In genomic region chr10:31961264-31961663, GRCh38 we compare ENCODE assay signal across 12 cellular contexts. TPM values are rescaled to one million over a fixed set of nuclear protein-coding genes. Genes with fewer than 3 reads are reported as not detected.
A peak's percentile ranks its signal among the peaks of the same experiment; 100 is the strongest.
DNase-seq lines count a peak whose midpoint lies in the region; ATAC-seq and TF ChIP-seq lines count a peak whose summit lies in the region.
"Had no signal": no experiment of that assay in that cellular context is flagged by ENCODE, and none has a peak within 500 bp of the region (broad histone marks: within the 10 kb centered on the region; RNA-seq: fewer than 3 reads in every experiment).

No MANE protein-coding gene starts in this region.

- no peaks in the 10 kb centered on the region for H3K27me3 Mint-ChIP-seq in stimulated activated naive CD8-positive, alpha-beta T cell treated with anti-CD3 and anti-CD28 coated beads, Interleukin-15, Interleukin-2, amounts not matched to agents 100 ng/mL and 50 ng/mL, for 24 hours
- H3K27me3 Mint-ChIP-seq in CD8-positive, alpha-beta memory T cell = no peaks in the 10 kb centered on the region

- WGBS in body of pancreas, 2 donors = 19 to 25% methylated on average over 4 of the region's 4 CpGs
- WGBS in esophagus muscularis mucosa = 65% methylated on average over 4 of the region's 4 CpGs

- CTCF ChIA-PET in CD8-positive, alpha-beta memory T cell (lab: Charles Lee) = no interaction called here

- no peaks in the 10 kb centered on the region for H3K9me3 ChIP-seq in body of pancreas
- no peaks in the 10 kb centered on the region for H3K9me3 ChIP-seq in esophagus muscularis mucosa
- no peaks in the 10 kb centered on the region for H3K9me3 ChIP-seq in CD8-positive, alpha-beta memory T cell (ENCODE audit: low read length)
- H3K9me3 ChIP-seq: BLaER1, thoracic aorta had no signal

- no peaks in the 10 kb centered on the region for H3K27me3 ChIP-seq in body of pancreas
- H3K27me3 ChIP-seq in esophagus muscularis mucosa = no peaks in the 10 kb centered on the region
- no peaks in the 10 kb centered on the region for H3K27me3 ChIP-seq in CD8-positive, alpha-beta memory T cell (ENCODE audit: insufficient read depth, low read length, poor library complexity, severe bottlenecking)
- H3K27me3 ChIP-seq: BLaER1 had no signal

- H3K4me1 ChIP-seq in body of pancreas (peaks cover 32% of the 10 kb centered on the region), esophagus muscularis mucosa (no peaks in the 10 kb centered on the region)
- no peaks in the 10 kb centered on the region for H3K4me1 ChIP-seq in CD8-positive, alpha-beta memory T cell (ENCODE audit: insufficient read depth, low read length)

- no peak overlapping the region for H3K4me3 ChIP-seq in body of pancreas
- H3K4me3 ChIP-seq in esophagus muscularis mucosa = no peak overlapping the region
- H3K4me3 ChIP-seq in CD8-positive, alpha-beta memory T cell (ENCODE audit: low read length) = no peak overlapping the region
- H3K4me3 ChIP-seq: BLaER1, coronary artery, thoracic aorta had no signal

- peak overlapping the region; percentile 73 for H3K27ac Mint-ChIP-seq in stimulated activated naive CD8-positive, alpha-beta T cell treated with anti-CD3 and anti-CD28 coated beads, Interleukin-15, Interleukin-2, amounts not matched to agents 100 ng/mL and 50 ng/mL, for 24 hours
- peak overlapping the region in 1 of 8 donors; percentile 61 for H3K27ac Mint-ChIP-seq in CD8-positive, alpha-beta memory T cell

- TF ChIP-seq EP300 in esophagus muscularis mucosa (IDR thresholded peaks at IDR 0.05) = no peak

- TF ChIP-seq POLR2A in body of pancreas (IDR thresholded peaks at IDR 0.05) (no peak), esophagus muscularis mucosa (IDR thresholded peaks at IDR 0.05; ENCODE audit: low read depth) (no peak)

- H3K36me3 ChIP-seq in body of pancreas (replicated peaks in 1 of 2; ENCODE audit: insufficient read depth in 1 of 2, low read depth in 2 of 2) = no peaks in the 10 kb centered on the region
- no peaks in the 10 kb centered on the region for H3K36me3 ChIP-seq in esophagus muscularis mucosa
- H3K36me3 ChIP-seq in CD8-positive, alpha-beta memory T cell (ENCODE audit: insufficient read depth, low read length) = no peaks in the 10 kb centered on the region
- H3K36me3 ChIP-seq: BLaER1, thoracic aorta had no signal

- H3K9me3 Mint-ChIP-seq in stimulated activated naive CD8-positive, alpha-beta T cell treated with anti-CD3 and anti-CD28 coated beads, Interleukin-15, Interleukin-2, amounts not matched to agents 100 ng/mL and 50 ng/mL, for 24 hours = no peaks in the 10 kb centered on the region
- H3K9me3 Mint-ChIP-seq in CD8-positive, alpha-beta memory T cell = peaks cover 0 to under 1% (median 0%) of the 10 kb centered on the region in 5 donors

- DNase-seq in stimulated activated naive CD8-positive, alpha-beta T cell treated with anti-CD3 and anti-CD28 coated beads, Interleukin-15, Interleukin-2, amounts not matched to agents 100 U/mL and 50 U/mL, for 24 hours = no peak
- DNase-seq in NCI-H2107 (lab: John Stamatoyannopoulos, UW) = peak; percentile 22
- DNase-seq in body of pancreas = peak in 2 of 4 donors; percentile 22
- no peak for DNase-seq in SW480 (ENCODE audit: low spot score)
- DNase-seq in esophagus muscularis mucosa (ENCODE audit: extremely low spot score) = no peak
- DNase-seq in CD8-positive, alpha-beta memory T cell = no peak
- DNase-seq in stimulated activated CD8-positive, alpha-beta memory T cell treated with anti-CD3 and anti-CD28 coated beads, Interleukin-4, amount 100 ng/mL, for 48 hours = no peak
- DNase-seq: kidney had no signal

- H3K27ac ChIP-seq in body of pancreas = no peak overlapping the region
- no peak overlapping the region for H3K27ac ChIP-seq in esophagus muscularis mucosa (replicated peaks in 1 of 4)
- H3K27ac ChIP-seq in CD8-positive, alpha-beta memory T cell (ENCODE audit: low read depth, low read length) = no peak overlapping the region
- H3K27ac ChIP-seq: BLaER1, coronary artery, thoracic aorta had no signal

- TF ChIP-seq CTCF in body of pancreas (IDR thresholded peaks at IDR 0.05) = no peak
- no peak for TF ChIP-seq CTCF in esophagus muscularis mucosa (IDR thresholded peaks at IDR 0.05)

- no peaks in the 10 kb centered on the region for H3K36me3 Mint-ChIP-seq in stimulated activated naive CD8-positive, alpha-beta T cell treated with anti-CD3 and anti-CD28 coated beads, Interleukin-15, Interleukin-2, amounts not matched to agents 100 ng/mL and 50 ng/mL, for 24 hours (ENCODE audit: low read depth)
- peaks cover 0 to 4% (median 0%) of the 10 kb centered on the region in 3 donors for H3K36me3 Mint-ChIP-seq in CD8-positive, alpha-beta memory T cell

- H3K4me1 Mint-ChIP-seq in stimulated activated naive CD8-positive, alpha-beta T cell treated with anti-CD3 and anti-CD28 coated beads, Interleukin-15, Interleukin-2, amounts not matched to agents 100 ng/mL and 50 ng/mL, for 24 hours (ENCODE audit: low read depth) = peaks cover 26% of the 10 kb centered on the region
- peaks cover 0 to 12% (median 8%) of the 10 kb centered on the region in 3 donors for H3K4me1 Mint-ChIP-seq in CD8-positive, alpha-beta memory T cell

- H3K4me3 Mint-ChIP-seq in stimulated activated naive CD8-positive, alpha-beta T cell treated with anti-CD3 and anti-CD28 coated beads, Interleukin-15, Interleukin-2, amounts not matched to agents 100 ng/mL and 50 ng/mL, for 24 hours = no peak overlapping the region
- H3K4me3 Mint-ChIP-seq in CD8-positive, alpha-beta memory T cell = no peak overlapping the region

- intact Hi-C loops in body of pancreas (cut with DNase I) (no loop called here), esophagus muscularis mucosa (cut with DNase I) (no loop called here)

- ATAC-seq in stimulated activated naive CD8-positive, alpha-beta T cell treated with anti-CD3 and anti-CD28 coated beads, Interleukin-15, Interleukin-2, amounts not matched to agents 100 U/mL and 50 U/mL, for 24 hours = no peak
- peak; percentile 33 for ATAC-seq in body of pancreas

- POLR2A ChIA-PET in CD8-positive, alpha-beta memory T cell (lab: Charles Lee) = no interaction called here

RNA-seq across cellular contexts. Expression of gene ARHGAP12, which starts 32.6 kb away (rescaled TPM):
- total RNA-seq in body of pancreas (10 to 100 TPM; 34.3 to 39.4 TPM), esophagus muscularis mucosa (10 to 100 TPM; 25.6 to 48.2 (median 35.8) TPM)
- 1 to 10 TPM; 5.1 to 5.3 TPM for total RNA-seq in CD8-positive, alpha-beta memory T cell
- 9.7 TPM for polyA plus RNA-seq in CD8-positive, alpha-beta memory T cell

Comparison
In these comparisons a context has a peak if more than half of its experiments do, and no peak if none do; other contexts are left out.
1. RNA of gene ARHGAP12, which starts 32.6 kb away (total RNA-seq): 34.3 to 39.4 TPM in body of pancreas and 25.6 to 48.2 TPM in esophagus muscularis mucosa; 5.1 to 5.3 TPM in CD8-positive, alpha-beta memory T cell; every median in the first group is over 4 times any median in the second.